13 cellular contexts compared by ENCODE assay signal in genomic region chr7:72152171-72153131, GRCh38.
DNase-seq lines count a peak whose midpoint lies in the region; ATAC-seq and FAIRE-seq lines count a peak whose summit lies in the region.
"Had no signal": no experiment of that assay in that cellular context is flagged by ENCODE, and none has a peak within 500 bp of the region (broad histone marks: within the 10 kb centered on the region; RNA-seq: fewer than 3 reads in every experiment).

No MANE protein-coding gene starts in this region.

- peak overlapping the region in 10 of 11 experiments; percentile 19 to 83 (median 70); a peak in 18 of 22 replicates for H3K27ac ChIP-seq in BLaER1 treated with 17β-estradiol and CSF1 and Interleukin-3, amounts not matched to agents 10 nM and 100 nM

- peaks cover 0 to 33% (median 6%) of the 10 kb centered on the region in 11 experiments; a peak in 8 of 22 replicates for H3K9me3 ChIP-seq in BLaER1 treated with 17β-estradiol and CSF1 and Interleukin-3, amounts not matched to agents 10 nM and 100 nM (replicated peaks in 1 of 11)

- peak overlapping the region; percentile 53 to 88 (median 76) for H3K4me2 ChIP-seq in BLaER1 treated with 17β-estradiol and CSF1 and Interleukin-3, amounts not matched to agents 10 nM and 100 nM

- no peak for ATAC-seq in GM19328 (IDR thresholded peaks at IDR 0.05; ENCODE audit: unreplicated experiment)
- ATAC-seq: activated naive CD4-positive, alpha-beta T cell treated with anti-CD3 and anti-CD28 coated beads, Interleukin-2, amount 50 U/mL, for 72 hours had no signal

- FAIRE-seq in frontal cortex (lab: Jason Lieb, UNC) = peak; percentile 99

- H3K27me3 ChIP-seq in BLaER1 treated with 17β-estradiol and CSF1 and Interleukin-3, amounts not matched to agents 10 nM and 100 nM = no peaks in the 10 kb centered on the region

- H4K20me1 ChIP-seq in BLaER1 treated with 17β-estradiol and CSF1 and Interleukin-3, amounts not matched to agents 10 nM and 100 nM = no peaks in the 10 kb centered on the region

- H3K36me3 ChIP-seq in BLaER1 treated with 17β-estradiol and CSF1 and Interleukin-3, amounts not matched to agents 10 nM and 100 nM = no peaks in the 10 kb centered on the region

- H3K9ac ChIP-seq in BLaER1 treated with 17β-estradiol and CSF1 and Interleukin-3, amounts not matched to agents 10 nM and 100 nM = peak overlapping the region in 6 of 11 experiments; percentile 27 to 69 (median 62); a peak in 12 of 22 replicates

- peak; percentile 97 for DNase-seq in NCI-H2029 (lab: John Stamatoyannopoulos, UW)
- DNase-seq in frontal cortex (ENCODE audit: low spot score in 2 of 2) = peak; percentile 41 to 46
- peak in 48 of 56 donors; percentile 5 to 87 (median 54) for DNase-seq in nucleus accumbens (lab: John Stamatoyannopoulos, UW)
- DNase-seq in stimulated activated CD4-positive, alpha-beta T cell treated with anti-CD3 and anti-CD28 coated beads, Interleukin-4, amount 100 ng/mL, for 4 hours = no peak
- no peak for DNase-seq in DMS53 treated with DMSO at 0.1 percent for 48 hours (lab: John Stamatoyannopoulos, UW; ENCODE audit: unreplicated experiment)
- no peak for DNase-seq in NCI-H345 treated with DMSO at 0.1 percent for 48 hours (lab: John Stamatoyannopoulos, UW; ENCODE audit: unreplicated experiment)
- DNase-seq: activated CD4-positive, CD25-positive, alpha-beta regulatory T cell treated with anti-CD3 and anti-CD28 coated beads, Interleukin-2, amount 50 U/mL, for 72 hours; central memory CD4-positive, alpha-beta T cell; erythroblast; NCI-H446 had no signal

- H3K4me3 ChIP-seq in BLaER1 treated with 17β-estradiol and CSF1 and Interleukin-3, amounts not matched to agents 10 nM and 100 nM = peak overlapping the region in 1 of 10 experiments; percentile 9; a peak in 1 of 20 replicates

- peaks cover 16 to 59% (median 45%) of the 10 kb centered on the region in 10 experiments for H3K4me1 ChIP-seq in BLaER1 treated with 17β-estradiol and CSF1 and Interleukin-3, amounts not matched to agents 10 nM and 100 nM

Comparison
In these comparisons a context has a peak if more than half of its experiments do, and no peak if none do; other contexts are left out.
1. DNase-seq: peak in NCI-H2029 (single experiment), frontal cortex (2 of 2) and nucleus accumbens (48 of 56); none in stimulated activated CD4-positive, alpha-beta T cell treated with anti-CD3 and anti-CD28 coated beads, Interleukin-4, amount 100 ng/mL, for 4 hours (0 of 2), DMS53 treated with DMSO at 0.1 percent for 48 hours (single experiment) and NCI-H345 treated with DMSO at 0.1 percent for 48 hours (single experiment).